Comparison of ENCODE assay signal across 29 cellular contexts in genomic region chr11:66663741-66664296, GRCh38. TPM values are rescaled to one million over a fixed set of nuclear protein-coding genes. Genes with fewer than 3 reads are reported as not detected.
DNase-seq lines count a peak whose midpoint lies in the region; ATAC-seq and TF ChIP-seq lines count a peak whose summit lies in the region.
"Had no signal": no experiment of that assay in that cellular context is flagged by ENCODE, and none has a peak within 500 bp of the region (broad histone marks: within the 10 kb centered on the region; RNA-seq: fewer than 3 reads in every experiment).

No MANE protein-coding gene starts in this region.

- no peak overlapping the region for H3K4me3 ChIP-seq in neural progenitor cell
- H3K4me3 ChIP-seq: ascending aorta, colonic mucosa, GM23248 had no signal

- peaks cover 55% of the 10 kb centered on the region for H3K36me3 Mint-ChIP-seq in activated CD4-positive, alpha-beta T cell treated with anti-CD3 and anti-CD28 coated beads, Interleukin-2, amount 10 ng/mL, durations not matched to agents 7 days and 5 days (ENCODE audit: low read depth)
- peaks cover 88% of the 10 kb centered on the region for H3K36me3 Mint-ChIP-seq in CD4-positive, alpha-beta T cell (ENCODE audit: low read depth)
- H3K36me3 Mint-ChIP-seq in T-helper 17 cell (ENCODE audit: low read depth) (peaks cover 9% of the 10 kb centered on the region), neural progenitor cell (peaks cover 33% of the 10 kb centered on the region), MCF 10A (ENCODE audit: insufficient read depth, unreplicated experiment) (peaks cover 76% of the 10 kb centered on the region)

- TF ChIP-seq CTCF in CD4-positive, alpha-beta T cell (IDR thresholded peaks at IDR 0.05) = no peak
- TF ChIP-seq CTCF in neural progenitor cell (IDR thresholded peaks at IDR 0.05) (no peak), MCF 10A (IDR thresholded peaks at IDR 0.05; ENCODE audit: unreplicated experiment) (no peak)

- peaks cover 56% of the 10 kb centered on the region for H3F3A ChIP-seq in neural progenitor cell (ENCODE audit: low read depth)

- no peak overlapping the region for H2AFZ ChIP-seq in neural progenitor cell (replicated peaks)
- H2AFZ ChIP-seq: GM23248 had no signal

- H3K27me3 Mint-ChIP-seq in activated CD4-positive, alpha-beta T cell treated with anti-CD3 and anti-CD28 coated beads, Interleukin-2, amount 10 ng/mL, durations not matched to agents 7 days and 5 days = no peaks in the 10 kb centered on the region
- no peaks in the 10 kb centered on the region for H3K27me3 Mint-ChIP-seq in CD4-positive, alpha-beta T cell
- H3K27me3 Mint-ChIP-seq in T-helper 17 cell (no peaks in the 10 kb centered on the region), neural progenitor cell (ENCODE audit: insufficient read depth, low read depth) (no peaks in the 10 kb centered on the region), MCF 10A (ENCODE audit: insufficient read depth, unreplicated experiment) (no peaks in the 10 kb centered on the region)
- H3K27me3 Mint-ChIP-seq: activated CD8-positive, alpha-beta T cell treated with anti-CD3 and anti-CD28 coated beads for 36 hours; naive B cell had no signal

- H3K4me1 Mint-ChIP-seq in activated CD4-positive, alpha-beta T cell treated with anti-CD3 and anti-CD28 coated beads, Interleukin-2, amount 10 ng/mL, durations not matched to agents 7 days and 5 days = peaks cover 6% of the 10 kb centered on the region
- peaks cover 48% of the 10 kb centered on the region for H3K4me1 Mint-ChIP-seq in CD4-positive, alpha-beta T cell (ENCODE audit: low read depth)
- H3K4me1 Mint-ChIP-seq in T-helper 17 cell (peaks cover 26% of the 10 kb centered on the region), neural progenitor cell (no peaks in the 10 kb centered on the region), MCF 10A (ENCODE audit: insufficient read depth, unreplicated experiment) (peaks cover 6% of the 10 kb centered on the region)

- H3K4me2 ChIP-seq in neural progenitor cell = no peak overlapping the region

- no peak for ATAC-seq in CD4-positive, alpha-beta T cell (ENCODE audit: poor library complexity)
- no peak for ATAC-seq in T-helper 17 cell
- ATAC-seq: activated CD8-positive, alpha-beta T cell treated with anti-CD3 and anti-CD28 coated beads for 36 hours; SK-N-SH treated with all-trans-retinoic acid at 6 μM for 48 hours had no signal

- no TSS peak for BruUV-seq in MCF 10A (replicated peaks; lab: Mats Ljungman, UMichigan)

- DNase-seq in activated CD4-positive, alpha-beta T cell treated with anti-CD3 and anti-CD28 coated beads, Interleukin-2, amount 10 ng/mL, durations not matched to agents 7 days and 5 days = no peak
- no peak for DNase-seq in activated CD4-positive, alpha-beta T cell treated with anti-CD3 and anti-CD28 coated beads, Interleukin-2, amount 50 U/mL, for 1 hour
- no peak for DNase-seq in CD4-positive, alpha-beta T cell
- DNase-seq in T-helper 17 cell (no peak), neural progenitor cell (ENCODE audit: low spot score) (no peak), MCF 10A (ENCODE audit: unreplicated experiment) (no peak), nucleus accumbens (lab: John Stamatoyannopoulos, UW) (no peak), ureter (ENCODE audit: low spot score) (no peak)
- DNase-seq: activated CD4-positive, alpha-beta T cell treated with anti-CD3 and anti-CD28 coated beads for 1 hour; activated CD8-positive, alpha-beta T cell treated with anti-CD3 and anti-CD28 coated beads for 36 hours; activated effector memory CD4-positive, alpha-beta T cell treated with Interleukin-2 at 50 U/mL for 16 hours; activated T-cell treated with anti-CD3 and anti-CD28 coated beads for 4 hours; colonic mucosa; effector CD8-positive, alpha-beta T cell; glutamatergic neuron; GM23248; IMR-90; naive B cell; NCI-H1694 treated with DMSO at 0.1 percent for 48 hours; NCI-H2171; OCI-M1; stimulated activated CD4-positive, alpha-beta T cell treated with anti-CD3 and anti-CD28 coated beads, Interleukin-4, amount 100 ng/mL, for 4 hours; substantia nigra; trophoblast cell had no signal

- H3K79me2 ChIP-seq in neural progenitor cell (ENCODE audit: low read depth) = peaks cover 98% of the 10 kb centered on the region

- POLR2A ChIA-PET in activated CD4-positive, alpha-beta T cell treated with anti-CD3 and anti-CD28 coated beads, Interleukin-2, amount 10 ng/mL, durations not matched to agents 7 days and 5 days (lab: Charles Lee) = no interaction called here
- POLR2A ChIA-PET in CD4-positive, alpha-beta T cell (lab: Charles Lee) = interaction anchor here (1.1 to 2.6 kb wide), 4 partner anchors 14 to 47 kb away, joined by 4 to 16 read pairs (median 4); partner anchors contain the start of genes RBM4 and RBM4B
- POLR2A ChIA-PET in MCF 10A (lab: Yijun Ruan, JAX) = interaction anchor here (0.6 to 1.9 kb wide), 8 partner anchors 10 to 191 kb away, joined by 3 to 6 read pairs (median 4); partner anchors contain the start of genes DPP3, RBM14 and RBM4

- H3K9me3 Mint-ChIP-seq in activated CD4-positive, alpha-beta T cell treated with anti-CD3 and anti-CD28 coated beads, Interleukin-2, amount 10 ng/mL, durations not matched to agents 7 days and 5 days = no peaks in the 10 kb centered on the region
- no peaks in the 10 kb centered on the region for H3K9me3 Mint-ChIP-seq in CD4-positive, alpha-beta T cell
- H3K9me3 Mint-ChIP-seq in neural progenitor cell = no peaks in the 10 kb centered on the region
- no peaks in the 10 kb centered on the region for H3K9me3 Mint-ChIP-seq in MCF 10A (ENCODE audit: unreplicated experiment)
- H3K9me3 Mint-ChIP-seq: activated CD8-positive, alpha-beta T cell treated with anti-CD3 and anti-CD28 coated beads for 36 hours; mesothelial cell of epicardium; T-helper 2 cell treated with Interferon-gamma antibody and Interleukin-4, amounts not matched to agents 5 μg/mL and 100 μg/mL, for 36 hours had no signal

- no peak overlapping the region for H3K9ac ChIP-seq in neural progenitor cell
- H3K9ac ChIP-seq: GM23248 had no signal

- no peak overlapping the region for H3K4me3 Mint-ChIP-seq in activated CD4-positive, alpha-beta T cell treated with anti-CD3 and anti-CD28 coated beads, Interleukin-2, amount 10 ng/mL, durations not matched to agents 7 days and 5 days
- no peak overlapping the region for H3K4me3 Mint-ChIP-seq in CD4-positive, alpha-beta T cell
- H3K4me3 Mint-ChIP-seq in T-helper 17 cell = no peak overlapping the region
- no peak overlapping the region for H3K4me3 Mint-ChIP-seq in neural progenitor cell
- no peak overlapping the region for H3K4me3 Mint-ChIP-seq in MCF 10A (ENCODE audit: unreplicated experiment)
- H3K4me3 Mint-ChIP-seq: activated CD8-positive, alpha-beta T cell treated with anti-CD3 and anti-CD28 coated beads for 36 hours; mesothelial cell of epicardium; naive B cell; T-helper 2 cell treated with Interferon-gamma antibody and Interleukin-4, amounts not matched to agents 5 μg/mL and 100 μg/mL, for 36 hours had no signal

- H3K36me3 ChIP-seq in neural progenitor cell = peaks cover 5% of the 10 kb centered on the region

- H3K27ac ChIP-seq in CD4-positive, alpha-beta T cell (ENCODE audit: low read depth, low read length) = no peak overlapping the region
- peak overlapping the region; percentile 31 for H3K27ac ChIP-seq in neural progenitor cell
- H3K27ac ChIP-seq: ascending aorta, colonic mucosa, epithelial cell of prostate, GM23248 had no signal

- CTCF ChIA-PET in activated CD4-positive, alpha-beta T cell treated with anti-CD3 and anti-CD28 coated beads, Interleukin-2, amount 10 ng/mL, durations not matched to agents 7 days and 5 days (lab: Charles Lee) = interaction anchor here (0.9 to 1.8 kb wide), 4 partner anchors 15 to 95 kb away, joined by 3 to 6 read pairs (median 4); no protein-coding TSS in a partner anchor
- CTCF ChIA-PET in CD4-positive, alpha-beta T cell (lab: Charles Lee) = interaction anchor here (0.6 to 1.0 kb wide), 2 partner anchors 14 to 142 kb away, joined by 3 to 5 read pairs; partner anchors contain the start of gene RBM4B
- CTCF ChIA-PET in MCF 10A (lab: Yijun Ruan, JAX) = no interaction called here

- H3K9me3 ChIP-seq in CD4-positive, alpha-beta T cell (ENCODE audit: control insufficient read depth, low read length) = no peaks in the 10 kb centered on the region
- H3K9me3 ChIP-seq in T-helper 17 cell (ENCODE audit: control insufficient read depth, low read length, poor library complexity, severe bottlenecking) (no peaks in the 10 kb centered on the region), neural progenitor cell (ENCODE audit: low read depth) (no peaks in the 10 kb centered on the region)
- H3K9me3 ChIP-seq: ascending aorta, colonic mucosa had no signal

- H3K4me1 ChIP-seq in neural progenitor cell = no peaks in the 10 kb centered on the region
- H3K4me1 ChIP-seq: ascending aorta, colonic mucosa had no signal

- H3K27me3 ChIP-seq in CD4-positive, alpha-beta T cell (ENCODE audit: control insufficient read depth, insufficient read depth, low read length) = no peaks in the 10 kb centered on the region
- no peaks in the 10 kb centered on the region for H3K27me3 ChIP-seq in neural progenitor cell
- H3K27me3 ChIP-seq: ascending aorta, colonic mucosa had no signal

- H3K27ac Mint-ChIP-seq in activated CD4-positive, alpha-beta T cell treated with anti-CD3 and anti-CD28 coated beads, Interleukin-2, amount 10 ng/mL, durations not matched to agents 7 days and 5 days = peak overlapping the region; percentile 60
- H3K27ac Mint-ChIP-seq in CD4-positive, alpha-beta T cell = peak overlapping the region; percentile 20
- H3K27ac Mint-ChIP-seq in T-helper 17 cell (peak overlapping the region; percentile 45), neural progenitor cell (no peak overlapping the region), MCF 10A (ENCODE audit: low read depth, unreplicated experiment) (no peak overlapping the region)
- H3K27ac Mint-ChIP-seq: mesothelial cell of epicardium; T-helper 2 cell treated with Interferon-gamma antibody and Interleukin-4, amounts not matched to agents 5 μg/mL and 100 μg/mL, for 36 hours had no signal

- peaks cover 91% of the 10 kb centered on the region for H4K20me1 ChIP-seq in neural progenitor cell (ENCODE audit: low read depth)

- intact Hi-C loops in CD4-positive, alpha-beta T cell (cut with DNase I, micrococcal nuclease) = no loop called here
- intact Hi-C loops in MCF 10A (cut with micrococcal nuclease) = no loop called here

RNA-seq across cellular contexts. Expression of gene RBM4B, which starts 13.9 kb away (rescaled TPM):
- 10 to 100 TPM; 18.1 to 20.4 TPM for total RNA-seq in activated CD4-positive, alpha-beta T cell treated with anti-CD3 and anti-CD28 coated beads, Interleukin-2, amount 10 ng/mL, durations not matched to agents 7 days and 5 days
- total RNA-seq in CD4-positive, alpha-beta T cell = 1 to 10 TPM; 3.8 to 5.1 TPM
- total RNA-seq in T-helper 17 cell = 1 to 10 TPM; 7.3 to 9.9 TPM
- total RNA-seq in neural progenitor cell (ENCODE audit: low replicate concordance) = 30.2 and 40.6 TPM in 2 replicates
- 9.5 and 13.5 TPM in 2 replicates for total RNA-seq in MCF 10A (2022)
- total RNA-seq in ureter = 20.1 TPM

RNA-seq across cellular contexts. Expression of gene RBM4, which starts 25.3 kb away (rescaled TPM):
- 100 to 1,000 TPM; 124 to 137 TPM for total RNA-seq in activated CD4-positive, alpha-beta T cell treated with anti-CD3 and anti-CD28 coated beads, Interleukin-2, amount 10 ng/mL, durations not matched to agents 7 days and 5 days
- total RNA-seq in CD4-positive, alpha-beta T cell = 100 to 1,000 TPM; 194 to 197 TPM
- total RNA-seq in T-helper 17 cell (100 to 1,000 TPM; 205 to 261 TPM), neural progenitor cell (ENCODE audit: low replicate concordance) (172 and 206 TPM in 2 replicates), MCF 10A (2022) (171 and 172 TPM in 2 replicates), ureter (176 TPM)

RNA-seq across cellular contexts. Expression of gene RBM14, which starts 47.4 kb away (rescaled TPM):
- total RNA-seq in activated CD4-positive, alpha-beta T cell treated with anti-CD3 and anti-CD28 coated beads, Interleukin-2, amount 10 ng/mL, durations not matched to agents 7 days and 5 days = 100 to 1,000 TPM; 124 to 140 TPM
- total RNA-seq in CD4-positive, alpha-beta T cell = 100 to 1,000 TPM; 239 to 250 TPM
- total RNA-seq in T-helper 17 cell (100 to 1,000 TPM; 286 to 398 TPM), neural progenitor cell (ENCODE audit: low replicate concordance) (38.2 and 63.8 TPM in 2 replicates), MCF 10A (2022) (78.1 and 88.3 TPM in 2 replicates), ureter (105 TPM)

Comparison
In these comparisons a context has a peak if more than half of its experiments do, and no peak if none do; other contexts are left out.
1. H3K27ac Mint-ChIP-seq: peak in activated CD4-positive, alpha-beta T cell treated with anti-CD3 and anti-CD28 coated beads, Interleukin-2, amount 10 ng/mL, durations not matched to agents 7 days and 5 days (single experiment), CD4-positive, alpha-beta T cell (single experiment) and T-helper 17 cell (single experiment); none in neural progenitor cell (single experiment) and MCF 10A (single experiment).